Comparison of ENCODE assay signal across 24 cellular contexts in genomic region chr14:30581283-30581625, GRCh38.
"Had no signal": no experiment of that assay in that cellular context is flagged by ENCODE, and none has a peak within 500 bp of the region (broad histone marks: within the 10 kb centered on the region; RNA-seq: fewer than 3 reads in every experiment).

No MANE protein-coding gene starts in this region.

- H3K36me3 ChIP-seq: Peyer's patch, SJCRH30 had no signal

- H3K27me3 ChIP-seq: Peyer's patch, SJCRH30 had no signal

- H3K27ac ChIP-seq: HL-60, PC-9, Peyer's patch, SJCRH30 had no signal

- H3K4me1 ChIP-seq: Peyer's patch, SJCRH30 had no signal

- ATAC-seq: Right ventricle myocardium inferior, SK-N-SH treated with all-trans-retinoic acid at 6 μM for 48 hours had no signal

- H3K9me3 ChIP-seq: Peyer's patch had no signal

- DNase-seq: KBM-7; MM.1S; NCI-H1048; NCI-H1105; NCI-H1417; NCI-H1436 treated with DMSO at 0.1 percent for 48 hours; NCI-H1694; NCI-H187 treated with DMSO at 0.1 percent for 48 hours; NCI-H2029 treated with DMSO at 0.1 percent for 48 hours; NCI-H2171 treated with DMSO at 0.1 percent for 48 hours; NCI-H345; NCI-H446 treated with DMSO at 0.1 percent for 48 hours; NCI-H510A treated with DMSO at 0.1 percent for 48 hours; NCI-H69; NCI-H774; NK-92 treated with Interleukin-12 subunit alpha and Interleukin-12 subunit beta, amount 100 ng/mL, for 24 hours; PC-9; Peyer's patch; SHP77 treated with DMSO at 0.1 percent for 48 hours; SJCRH30; T-helper 1 cell had no signal

- H3K4me3 ChIP-seq: PC-9, Peyer's patch, SJCRH30 had no signal
